Comparison of ENCODE assay signal across 28 cellular contexts in genomic region chr6:25320459-25320858, GRCh38. TPM values are rescaled to one million over a fixed set of nuclear protein-coding genes. Genes with fewer than 3 reads are reported as not detected.
A peak's percentile ranks its signal among the peaks of the same experiment; 100 is the strongest.
DNase-seq lines count a peak whose midpoint lies in the region; ATAC-seq, FAIRE-seq and TF ChIP-seq lines count a peak whose summit lies in the region.
"Had no signal": no experiment of that assay in that cellular context is flagged by ENCODE, and none has a peak within 500 bp of the region (broad histone marks: within the 10 kb centered on the region; RNA-seq: fewer than 3 reads in every experiment).

No MANE protein-coding gene starts in this region.

- H2BK5ac ChIP-seq in H1 (ENCODE audit: low read depth, low read length), result no peak overlapping the region

- POLR2A ChIA-PET in H1 (lab: Charles Lee; ENCODE audit: partially characterized antibody), result interaction anchor here (0.6 to 1.4 kb wide), 3 partner anchors 9 to 40 kb away, joined by 3 read pairs; no protein-coding TSS in a partner anchor

- H3K18ac ChIP-seq in H1 (ENCODE audit: extremely low read depth, low read length), result no peak overlapping the region

- H2BK20ac ChIP-seq in H1 (ENCODE audit: low read length), result no peak overlapping the region

- H3K36me3 ChIP-seq in HUES48 (ENCODE audit: control insufficient read depth, insufficient read depth, low read length) (no peaks in the 10 kb centered on the region), H1 (ENCODE audit: control insufficient read depth in 2 of 4, insufficient read depth in 4 of 4, low read length in 3 of 4) (no peaks in the 10 kb centered on the region)
- H3K36me3 ChIP-seq: MG63, right lobe of liver, SJCRH30, suprapubic skin, upper lobe of right lung had no signal

- H3K4me2 ChIP-seq in H1 (ENCODE audit: insufficient read depth in 1 of 2, low read depth in 2 of 2, low read length in 2 of 2), result no peak overlapping the region

- H3K14ac ChIP-seq in H1 (ENCODE audit: insufficient read length), result no peak overlapping the region

- H4K20me1 ChIP-seq in H1 (replicated peaks in 1 of 2; ENCODE audit: control insufficient read depth in 1 of 2, insufficient read depth in 2 of 2, low read length in 2 of 2), result peaks cover 2 to 9% of the 10 kb centered on the region in 2 experiments

- H3K4ac ChIP-seq in H1 (replicated peaks; ENCODE audit: insufficient read length, low read depth, low read length), result no peak overlapping the region

- H2AFZ ChIP-seq in H1 (ENCODE audit: low read length), result no peak overlapping the region

- peaks cover 0 to 90% of the 10 kb centered on the region in 2 experiments; a peak in 3 of 4 replicates for H3K79me2 ChIP-seq in H1 (ENCODE audit: control insufficient read depth in 1 of 2, insufficient read depth in 2 of 2, low read length in 2 of 2)

- no peak for TF ChIP-seq POLR2A in H1 (IDR thresholded peaks at IDR 0.05; ENCODE audit: control extremely low read depth in 1 of 2, low read depth in 2 of 2, low read length in 2 of 2)

- 22% methylated on average over 1 of the region's 1 CpG; no CpG with 5 or more reads in 1 of the 2 experiments for WGBS in H1 (ENCODE audit: extremely low coverage in 1 of 2, insufficient coverage in 1 of 2, insufficient read length in 1 of 2, insufficient replicate concordance in 2 of 2, low coverage in 1 of 2, low lambda C conversion rate in 2 of 2, missing lambda C conversion rate in 1 of 2), 2 experiments

- no peak for TF ChIP-seq CTCF in H1 (IDR thresholded peaks at IDR 0.05; ENCODE audit: control extremely low read depth in 1 of 3, insufficient read depth in 1 of 3, low read depth in 1 of 3, low read length in 3 of 3)

- H3K23me2 ChIP-seq in H1 (ENCODE audit: low read depth, low read length), result no peaks in the 10 kb centered on the region; the same call in 1 of the 2 replicates

- no peak for FAIRE-seq in H1 (lab: Jason Lieb, UNC)
- FAIRE-seq: endometrium, K562 had no signal

- H3K4me1 ChIP-seq in HUES48 (ENCODE audit: control insufficient read depth, insufficient read depth, low read length) (peaks cover 36% of the 10 kb centered on the region), H1 (replicated peaks in 1 of 4; ENCODE audit: control insufficient read depth in 3 of 4, insufficient read depth in 4 of 4, low read length in 3 of 4) (peaks cover 0 to 16% (median 8%) of the 10 kb centered on the region in 4 experiments; a peak in 6 of 7 replicates)
- H3K4me1 ChIP-seq: right lobe of liver, SJCRH30 had no signal

- H4K91ac ChIP-seq in H1 (replicated peaks; ENCODE audit: insufficient read length, low read length), result no peak overlapping the region

- no peak overlapping the region for H2AK5ac ChIP-seq in H1 (ENCODE audit: low read depth, low read length)

- H3K23ac ChIP-seq in H1 (ENCODE audit: insufficient read length), result no peak overlapping the region

- CTCF ChIA-PET in H1 (lab: Charles Lee; ENCODE audit: partially characterized antibody), result interaction anchor here (0.6 to 1.4 kb wide), 7 partner anchors 10 to 152 kb away, joined by 3 to 4 read pairs (median 3); partner anchors contain the start of gene CARMIL1

- H3K27ac ChIP-seq in HUES48 (ENCODE audit: low read depth, low read length) (peak overlapping the region; percentile 42), H1 (ENCODE audit: low read depth, low read length) (no peak overlapping the region)
- H3K27ac ChIP-seq: C4-2B, right lobe of liver, SJCRH30, suprapubic skin, upper lobe of right lung had no signal

- no peak for TF ChIP-seq EP300 in H1 (IDR thresholded peaks at IDR 0.05; ENCODE audit: borderline replicate concordance in 1 of 2, low read depth in 2 of 2, low read length in 2 of 2)

- no peak overlapping the region for H3K56ac ChIP-seq in H1 (replicated peaks; ENCODE audit: insufficient read length, low read depth, low read length)

- H3K9ac ChIP-seq in HUES48 (ENCODE audit: low read depth, low read length) (no peak overlapping the region), H1 (replicated peaks in 1 of 4; ENCODE audit: extremely low read depth in 1 of 4, low read depth in 3 of 4, low read length in 3 of 4) (no peak overlapping the region)

- no peak overlapping the region for H4K8ac ChIP-seq in H1 (ENCODE audit: extremely low read depth, insufficient read depth, low read length)

- H2BK15ac ChIP-seq in H1 (ENCODE audit: low read length), result no peak overlapping the region

- no peaks in the 10 kb centered on the region for H3K9me3 ChIP-seq in HUES48 (ENCODE audit: control insufficient read depth, insufficient read depth, low read length)
- no peaks in the 10 kb centered on the region for H3K9me3 ChIP-seq in H1 (ENCODE audit: insufficient read depth in 2 of 2, low read depth in 1 of 2, low read length in 1 of 2)
- H3K9me3 ChIP-seq: Caco-2, MG63, right lobe of liver, SJCRH30, suprapubic skin, upper lobe of right lung had no signal

- H2BK12ac ChIP-seq in H1 (ENCODE audit: low read depth, low read length), result no peak overlapping the region

- no peak overlapping the region for H4K5ac ChIP-seq in H1 (ENCODE audit: insufficient read length, low read depth, low read length)

- no peak for TF ChIP-seq RAD21 in H1 (IDR thresholded peaks at IDR 0.05 in 1 of 2, conservative IDR thresholded peaks at IDR 0.05 in 1 of 2; ENCODE audit: low read depth in 2 of 2, low read length in 2 of 2)

- ATAC-seq in stimulated activated naive CD8-positive, alpha-beta T cell treated with anti-CD3 and anti-CD28 coated beads, Interleukin-15, Interleukin-2, amounts not matched to agents 100 U/mL and 50 U/mL, for 24 hours, result no peak
- ATAC-seq in HG03432 (IDR thresholded peaks at IDR 0.05; ENCODE audit: unreplicated experiment), result no peak
- ATAC-seq: K562; right lobe of liver; stimulated activated effector memory CD8-positive, alpha-beta T cell treated with anti-CD3 and anti-CD28 coated beads, Interleukin-12 subunit alpha, Interleukin-12 subunit beta, amount 100 ng/mL, for 72 hours; upper lobe of right lung had no signal

- DNase-seq in H1 (ENCODE audit: low read depth in 1 of 2, low spot score in 2 of 2) (no peak), iPS-NIHi7 (ENCODE audit: extremely low spot score) (peak; percentile 40), NCI-H2227 (lab: John Stamatoyannopoulos, UW; ENCODE audit: unreplicated experiment) (no peak), germinal center (ENCODE audit: low spot score) (no peak)
- no peak for DNase-seq in stimulated activated naive CD8-positive, alpha-beta T cell treated with anti-CD3 and anti-CD28 coated beads, Interleukin-15, Interleukin-2, amounts not matched to agents 100 U/mL and 50 U/mL, for 24 hours
- DNase-seq: activated CD4-positive, alpha-beta T cell treated with anti-CD3 and anti-CD28 coated beads, Interleukin-2, amount 50 U/mL, for 48 hours; activated naive CD4-positive, alpha-beta T cell treated with anti-CD3 and anti-CD28 coated beads, Interleukin-2, amount 50 U/mL, for 16 hours; Caco-2; central memory CD4-positive, alpha-beta T cell; dermis blood vessel endothelial cell; DMS79; MG63; NCI-H2081; NCI-H748 treated with DMSO at 0.1 percent for 48 hours; posterior cingulate gyrus; right lobe of liver; SJCRH30; stimulated activated CD4-positive, alpha-beta T cell treated with anti-CD3 and anti-CD28 coated beads, Interleukin-12 subunit alpha, Interleukin-12 subunit beta, amount 100 ng/mL, for 4 hours; stimulated activated CD4-positive, alpha-beta T cell treated with anti-CD3 and anti-CD28 coated beads, Interleukin-4, amount 100 ng/mL, for 1 hour; T-helper 1 cell; upper lobe of right lung had no signal

- no peak overlapping the region for H2BK120ac ChIP-seq in H1 (replicated peaks; ENCODE audit: low read depth, low read length)

- H3K4me3 ChIP-seq in HUES48 (ENCODE audit: low read depth, low read length), result no peak overlapping the region
- H3K4me3 ChIP-seq in H1 (ENCODE audit: extremely low read depth in 1 of 4, insufficient read depth in 2 of 4, low read depth in 3 of 4, low read length in 4 of 4), result no peak overlapping the region
- H3K4me3 ChIP-seq: K562, MG63, right lobe of liver, SJCRH30, suprapubic skin, upper lobe of right lung had no signal

- H3K27me3 ChIP-seq in HUES48 (ENCODE audit: control insufficient read depth, insufficient read depth, low read length) (no peaks in the 10 kb centered on the region), H1 (replicated peaks in 1 of 4; ENCODE audit: control insufficient read depth in 3 of 4, extremely low read depth in 1 of 4, insufficient read depth in 3 of 4, low read length in 3 of 4) (peaks cover 0 to 1% (median 0%) of the 10 kb centered on the region in 4 experiments; a peak in 1 of 7 replicates)
- H3K27me3 ChIP-seq: MG63, right lobe of liver, SJCRH30, suprapubic skin, upper lobe of right lung had no signal

- H3K79me1 ChIP-seq in H1 (ENCODE audit: low read depth, low read length), result peaks cover 5% of the 10 kb centered on the region

TF ChIP-seq in H1, 55 proteins besides CTCF, POLR2A, EP300 and RAD21:
- TF ChIP-seq CHD2 (IDR thresholded peaks at IDR 0.05; ENCODE audit: low read length), result no peak
- peak; percentile 48; the same call in 1 of the 2 replicates for TF ChIP-seq TEAD4 (IDR thresholded peaks at IDR 0.05; ENCODE audit: low read depth, low read length)

RNA-seq across cellular contexts. Expression of gene CARMIL1, which starts 41.3 kb away (rescaled TPM):
- total RNA-seq in H1 (2021; fragmentation: NEBNext Ultra II Directional; extraction: Animal tissue kit (Norgen Biotek cat#: 25700)), result 39.0 and 40.4 TPM in 2 replicates
- 10.7 and 20.3 TPM in 2 replicates for polyA plus RNA-seq in H1 (2011; rRNA removed)
- 16.5 TPM for polyA plus RNA-seq in H1 (2011; cell fraction: cytosol; rRNA removed)
- 9.9 TPM for polyA plus RNA-seq in H1 (2011; cell fraction: nucleus; rRNA removed)
- 19.1 to 39.0 TPM (median 24.0 TPM) in 4 replicates for polyA plus RNA-seq in H1 (2012, experiment 1 of 2)
- 4.7 TPM for polyA plus RNA-seq in H1 (2012, experiment 2 of 2)
- 22.8 TPM for polyA plus RNA-seq in H1 (2013, experiment 1 of 2)
- 22.6 TPM for polyA plus RNA-seq in H1 (2013, experiment 2 of 2)
- polyA minus RNA-seq in H1 (2011; rRNA and poly(A)+ RNA removed), result 25.0 and 40.8 TPM in 2 replicates
- polyA minus RNA-seq in H1 (2011; cell fraction: cytosol; rRNA and poly(A)+ RNA removed), result 23.8 TPM
- polyA minus RNA-seq in H1 (2011; cell fraction: nucleus; rRNA and poly(A)+ RNA removed), result 34.7 TPM
